In the genomic region with DNA sequence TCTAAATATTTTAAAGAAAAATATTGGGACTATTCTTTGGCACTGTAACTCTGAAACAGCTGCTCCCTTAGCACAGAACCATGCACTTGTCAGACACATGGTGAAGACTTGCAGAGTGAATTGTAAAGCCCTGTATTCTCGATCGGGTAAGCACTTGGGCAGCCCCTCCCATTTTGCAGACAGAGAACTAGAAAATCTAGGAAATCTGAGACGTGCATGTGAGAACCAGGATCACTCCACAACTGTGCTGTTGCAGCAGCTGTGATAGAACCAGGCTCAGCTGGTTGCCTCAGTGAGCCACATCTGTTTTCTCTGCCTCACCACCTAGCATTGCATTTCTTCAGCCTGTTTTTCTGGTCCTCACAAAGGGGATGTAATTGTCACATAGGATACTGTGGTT, we compare ENCODE assay signal across 10 cellular contexts.
"Had no signal": no experiment of that assay in that cellular context is flagged by ENCODE, and none has a peak within 500 bp of the region (broad histone marks: within the 10 kb centered on the region; RNA-seq: fewer than 3 reads in every experiment).

No MANE protein-coding gene starts in this region.

- DNase-seq: activated CD4-positive, alpha-beta T cell treated with anti-CD3 and anti-CD28 coated beads, Interleukin-2, amount 50 U/mL, for 48 hours; activated gamma-delta T cell; effector memory CD4-positive, alpha-beta T cell; heart left ventricle; kidney; left lung; retina; stimulated activated naive B cell treated with anti-CD40 and anti-IgM and Interleukin-4, amounts not matched to agents 10 μg/mL and 1 μg/mL and 100 μg/mL, for 72 hours; tibial artery had no signal

- ATAC-seq: gastroesophageal sphincter; heart left ventricle; left lung; stimulated activated naive B cell treated with anti-CD40 and anti-IgM and Interleukin-4, amounts not matched to agents 10 μg/mL and 1 μg/mL and 100 μg/mL, for 72 hours had no signal
